Comparison of ENCODE assay signal across 8 cellular contexts in the genomic region with DNA sequence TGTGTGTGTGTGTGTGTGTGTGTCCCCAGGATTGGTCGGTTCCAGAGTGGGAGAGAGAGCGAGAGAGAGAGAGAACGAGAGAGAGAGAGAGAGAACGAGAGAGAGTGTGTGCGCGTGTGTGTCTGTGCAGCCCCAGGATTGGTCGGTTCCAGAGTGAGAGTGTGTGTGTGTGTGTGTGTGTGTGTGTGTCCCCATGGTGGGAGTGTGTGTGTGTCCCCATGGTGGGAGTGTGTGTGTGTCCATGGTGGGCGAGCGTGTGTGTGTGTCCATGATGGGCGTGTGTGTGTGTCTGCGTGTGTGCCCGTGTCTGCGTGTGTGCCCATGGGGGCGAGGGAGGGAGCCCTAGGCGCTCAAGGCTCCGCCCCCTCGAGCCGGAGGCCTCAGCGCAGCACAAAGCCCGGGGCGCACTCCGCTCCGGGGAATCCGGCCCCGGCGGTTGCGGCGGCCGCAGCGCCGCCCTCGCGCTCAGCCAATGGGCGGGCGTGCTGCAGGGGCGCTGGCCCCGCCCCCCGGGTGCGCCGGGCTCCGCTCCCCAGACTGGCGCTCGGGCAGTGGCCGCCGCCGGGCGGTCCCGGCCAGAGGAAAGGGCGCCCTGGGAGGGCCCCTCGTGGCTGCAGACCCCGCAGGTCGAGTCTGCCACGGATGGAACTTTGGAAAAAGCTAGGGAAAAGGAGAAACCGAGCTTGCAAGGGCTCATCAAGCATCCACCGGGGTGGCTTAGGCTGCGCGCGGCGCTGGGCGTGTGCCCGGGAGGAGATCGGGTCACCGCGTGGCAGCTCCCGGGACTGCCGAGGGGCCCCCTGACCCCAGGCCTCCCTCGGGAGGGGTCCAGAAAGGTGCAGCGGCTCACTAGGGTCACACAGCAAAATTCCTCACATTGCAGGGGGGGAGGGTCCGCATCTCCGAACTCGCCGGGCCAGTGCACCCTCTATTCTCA.
A peak's percentile ranks its signal among the peaks of the same experiment; 100 is the strongest.
DNase-seq lines count a peak whose midpoint lies in the region; ATAC-seq and TF ChIP-seq lines count a peak whose summit lies in the region.

No MANE protein-coding gene starts in this region.

- ATAC-seq in GM18907 (IDR thresholded peaks at IDR 0.05; ENCODE audit: unreplicated experiment) (peak; percentile 79), HG03139 (IDR thresholded peaks at IDR 0.05; ENCODE audit: unreplicated experiment) (peak; percentile 80)
- peak; percentile 84 for ATAC-seq in activated CD4-positive, alpha-beta T cell treated with anti-CD3 and anti-CD28 coated beads for 36 hours

- H3K27ac Mint-ChIP-seq in activated CD4-positive, alpha-beta T cell treated with anti-CD3 and anti-CD28 coated beads for 36 hours = peak overlapping the region; percentile 88

- H3K4me3 Mint-ChIP-seq in activated CD4-positive, alpha-beta T cell treated with anti-CD3 and anti-CD28 coated beads for 36 hours = peak overlapping the region; percentile 77

- H3K4me1 Mint-ChIP-seq in activated CD4-positive, alpha-beta T cell treated with anti-CD3 and anti-CD28 coated beads for 36 hours = peaks cover 16% of the 10 kb centered on the region

- intact Hi-C loops in activated CD4-positive, alpha-beta T cell treated with anti-CD3 and anti-CD28 coated beads for 36 hours (cut with DNase I, micrococcal nuclease) = loop anchor here (1.0 to 5.0 kb wide), 13 partner anchors 12 to 1511 kb away; a partner anchor contains a TSS

- no peaks in the 10 kb centered on the region for H3K36me3 Mint-ChIP-seq in activated CD4-positive, alpha-beta T cell treated with anti-CD3 and anti-CD28 coated beads for 36 hours (ENCODE audit: low read depth)

- H3K27me3 Mint-ChIP-seq in activated CD4-positive, alpha-beta T cell treated with anti-CD3 and anti-CD28 coated beads for 36 hours = peaks cover 21% of the 10 kb centered on the region

- DNase-seq in AG20443 (ENCODE audit: low spot score) (peak; percentile 99), NCI-H2227 treated with DMSO at 0.1 percent for 48 hours (lab: John Stamatoyannopoulos, UW) (peak; percentile 65), choroid plexus epithelial cell (ENCODE audit: low read depth) (peak; percentile 96), kidney tubule cell (ENCODE audit: low spot score) (peak; percentile 94)
- peak; percentile 95 for DNase-seq in activated CD4-positive, alpha-beta T cell treated with anti-CD3 and anti-CD28 coated beads for 36 hours
- DNase-seq in stimulated activated CD4-positive, alpha-beta T cell treated with anti-CD3 and anti-CD28 coated beads, Interleukin-15, amount 100 ng/mL, for 48 hours (ENCODE audit: low read depth in 2 of 2) = peak; percentile 78 to 87

- H3K4me3 ChIP-seq in choroid plexus epithelial cell (ENCODE audit: low read depth, low read length) = peak overlapping the region; percentile 75

- POLR2A ChIA-PET in activated CD4-positive, alpha-beta T cell treated with anti-CD3 and anti-CD28 coated beads for 36 hours (lab: Charles Lee) = no interaction called here

- TF ChIP-seq CTCF in choroid plexus epithelial cell (conservative IDR thresholded peaks at IDR 0.05; ENCODE audit: low read depth, low read length) = no peak

- no peaks in the 10 kb centered on the region for H3K9me3 Mint-ChIP-seq in activated CD4-positive, alpha-beta T cell treated with anti-CD3 and anti-CD28 coated beads for 36 hours (ENCODE audit: low read depth)

- CTCF ChIA-PET in activated CD4-positive, alpha-beta T cell treated with anti-CD3 and anti-CD28 coated beads for 36 hours (lab: Charles Lee) = no interaction called here

Comparison
In these comparisons a context has a peak if more than half of its experiments do, and no peak if none do; other contexts are left out.
1. Peak in every context shown above with its lines: DNase-seq, ATAC-seq and H3K4me3 ChIP-seq.